ENCODE assay signal across 1 cellular context in the genomic region with DNA sequence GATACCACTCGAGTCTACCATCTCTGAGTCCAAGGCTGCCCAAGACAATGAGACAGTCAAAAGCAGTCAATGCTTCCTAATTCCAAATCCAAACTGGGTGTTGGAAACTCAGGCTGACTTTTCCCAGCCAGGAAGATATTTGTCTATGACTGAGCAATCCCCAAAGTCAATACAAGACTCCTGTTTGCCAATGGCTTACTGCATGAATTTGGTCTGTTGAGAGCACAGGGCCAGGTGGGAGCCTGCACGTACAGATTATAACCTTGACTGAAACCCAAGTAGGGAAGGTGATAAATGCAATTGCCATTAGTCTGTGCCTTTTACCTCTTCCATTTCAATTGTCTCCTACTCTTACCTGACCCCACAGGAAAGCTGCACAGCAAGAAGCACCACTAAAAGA.
TF ChIP-seq lines count a peak whose summit lies in the region.

No MANE protein-coding gene starts in this region.

TF ChIP-seq in HepG2, 621 proteins besides CTCF, POLR2A, EP300 and RAD21 (continued from another document and continues in another):
- TF ChIP-seq FOXP4 (CRISPR knock-in tag; IDR thresholded peaks at IDR 0.05) (no peak), HNF1B (CRISPR knock-in tag; IDR thresholded peaks at IDR 0.05) (0 out of 2 replicates have a peak, but pooled peaks have one; percentile 33), HOXA7 (CRISPR knock-in tag; IDR thresholded peaks at IDR 0.05) (no peak), ZBED4 (CRISPR knock-in tag; IDR thresholded peaks at IDR 0.05; ENCODE audit: borderline replicate concordance) (no peak), ZFP62 (CRISPR knock-in tag; IDR thresholded peaks at IDR 0.05) (no peak), AGO2 (optimal IDR thresholded peaks at IDR 0.05; ENCODE audit: low read depth, low read length) (no peak), DPF2 (CRISPR knock-in tag; IDR thresholded peaks at IDR 0.05; ENCODE audit: borderline replicate concordance, low read depth) (peak; percentile 81; the same call in 1 of the 2 replicates), NR2F1 (CRISPR knock-in tag; IDR thresholded peaks at IDR 0.05) (no peak), ZNF678 (CRISPR knock-in tag; IDR thresholded peaks at IDR 0.05) (no peak), ZNF441 (CRISPR knock-in tag; IDR thresholded peaks at IDR 0.05; ENCODE audit: borderline replicate concordance) (0 out of 2 replicates have a peak, but pooled peaks have one; percentile 36), SIN3B (IDR thresholded peaks at IDR 0.05; ENCODE audit: low read length) (no peak), FOXO1 (CRISPR knock-in tag; IDR thresholded peaks at IDR 0.05) (peak; percentile 26; the same call in 1 of the 2 replicates), HOMEZ (CRISPR knock-in tag; IDR thresholded peaks at IDR 0.05; ENCODE audit: low read depth) (peak; percentile 66), TAF15 (IDR thresholded peaks at IDR 0.05; ENCODE audit: low read depth, low read length, poor library complexity, severe bottlenecking) (no peak), MED1 (CRISPR knock-in tag; IDR thresholded peaks at IDR 0.05) (peak; percentile 29; the same call in 1 of the 2 replicates), SIX1 (CRISPR knock-in tag; IDR thresholded peaks at IDR 0.05; ENCODE audit: borderline replicate concordance) (peak; percentile 71; the same call in 1 of the 2 replicates), EZH2 (conservative IDR thresholded peaks at IDR 0.05; ENCODE audit: low read depth, low read length) (no peak), ZEB1 (IDR thresholded peaks at IDR 0.05; ENCODE audit: insufficient replicate concordance, low read depth) (peak; percentile 46), ZNF709 (CRISPR knock-in tag; IDR thresholded peaks at IDR 0.05) (0 out of 2 replicates have a peak, but pooled peaks have one; percentile 40), RERE (CRISPR knock-in tag; IDR thresholded peaks at IDR 0.05; ENCODE audit: low read depth) (no peak), ZNF326 (CRISPR knock-in tag; IDR thresholded peaks at IDR 0.05; ENCODE audit: borderline replicate concordance) (no peak), SAP130 (CRISPR knock-in tag; IDR thresholded peaks at IDR 0.05; ENCODE audit: low read depth) (peak; percentile 46; the same call in 1 of the 2 replicates), PHB2 (IDR thresholded peaks at IDR 0.05; ENCODE audit: partially characterized antibody) (no peak), AHDC1 (CRISPR knock-in tag; IDR thresholded peaks at IDR 0.05; ENCODE audit: borderline replicate concordance) (peak; percentile 81; the same call in 1 of the 2 replicates), ZNF564 (CRISPR knock-in tag; IDR thresholded peaks at IDR 0.05) (no peak), ZNF292 (CRISPR knock-in tag; IDR thresholded peaks at IDR 0.05; ENCODE audit: borderline replicate concordance, low read depth) (peak; percentile 64; the same call in 1 of the 2 replicates), ZNF124 (CRISPR knock-in tag; IDR thresholded peaks at IDR 0.05) (0 out of 2 replicates have a peak, but pooled peaks have one; percentile 60), ZFAT (CRISPR knock-in tag; conservative IDR thresholded peaks at IDR 0.05) (no peak)
- TF ChIP-seq, protein P1, sequence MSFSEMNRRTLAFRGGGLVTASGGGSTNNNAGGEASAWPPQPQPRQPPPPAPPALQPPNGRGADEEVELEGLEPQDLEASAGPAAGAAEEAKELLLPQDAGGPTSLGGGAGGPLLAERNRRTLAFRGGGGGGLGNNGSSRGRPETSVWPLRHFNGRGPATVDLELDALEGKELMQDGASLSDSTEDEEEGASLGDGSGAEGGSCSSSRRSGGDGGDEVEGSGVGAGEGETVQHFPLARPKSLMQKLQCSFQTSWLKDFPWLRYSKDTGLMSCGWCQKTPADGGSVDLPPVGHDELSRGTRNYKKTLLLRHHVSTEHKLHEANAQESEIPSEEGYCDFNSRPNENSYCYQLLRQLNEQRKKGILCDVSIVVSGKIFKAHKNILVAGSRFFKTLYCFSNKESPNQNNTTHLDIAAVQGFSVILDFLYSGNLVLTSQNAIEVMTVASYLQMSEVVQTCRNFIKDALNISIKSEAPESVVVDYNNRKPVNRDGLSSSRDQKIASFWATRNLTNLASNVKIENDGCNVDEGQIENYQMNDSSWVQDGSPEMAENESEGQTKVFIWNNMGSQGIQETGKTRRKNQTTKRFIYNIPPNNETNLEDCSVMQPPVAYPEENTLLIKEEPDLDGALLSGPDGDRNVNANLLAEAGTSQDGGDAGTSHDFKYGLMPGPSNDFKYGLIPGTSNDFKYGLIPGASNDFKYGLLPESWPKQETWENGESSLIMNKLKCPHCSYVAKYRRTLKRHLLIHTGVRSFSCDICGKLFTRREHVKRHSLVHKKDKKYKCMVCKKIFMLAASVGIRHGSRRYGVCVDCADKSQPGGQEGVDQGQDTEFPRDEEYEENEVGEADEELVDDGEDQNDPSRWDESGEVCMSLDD (CRISPR knock-in tag; IDR thresholded peaks at IDR 0.05; ENCODE audit: borderline replicate concordance), result no peak
